ENCODE assay signal across 8 cellular contexts in genomic region chr7:99375070-99375807, GRCh38. TPM values are rescaled to one million over a fixed set of nuclear protein-coding genes. Genes with fewer than 3 reads are reported as not detected.
DNase-seq lines count a peak whose midpoint lies in the region; ATAC-seq, FAIRE-seq and TF ChIP-seq lines count a peak whose summit lies in the region.

No MANE protein-coding gene starts in this region.

- no peak for TF ChIP-seq CTCF in parathyroid adenoma (IDR thresholded peaks at IDR 0.05)

- peaks cover 5% of the 10 kb centered on the region for H3K4me1 ChIP-seq in parathyroid adenoma

- H3K79me2 ChIP-seq in parathyroid adenoma, result no peaks in the 10 kb centered on the region

- peak; percentile 86 for DNase-seq in Caki2 (ENCODE audit: low read depth)
- peak; percentile 62 for DNase-seq in HTR-8/SVneo (ENCODE audit: insufficient read length, low spot score)
- DNase-seq in SKM-1 treated with dmso at 0.1 percent for 144 hours (lab: John Stamatoyannopoulos, UW; ENCODE audit: unreplicated experiment), result peak; percentile 72
- DNase-seq in activated naive CD8-positive, alpha-beta T cell treated with anti-CD3 and anti-CD28 coated beads, Interleukin-2, amount 50 U/mL, for 24 hours, result peak; percentile 69
- peak; percentile 93 for DNase-seq in cardiac septum (ENCODE audit: low spot score)

- H3K27ac ChIP-seq in parathyroid adenoma, result peak overlapping the region; percentile 64

- FAIRE-seq in HTR-8/SVneo (lab: Jason Lieb, UNC), result no peak

- peak overlapping the region; percentile 94 for H2AFZ ChIP-seq in parathyroid adenoma

- H3K9ac ChIP-seq in parathyroid adenoma, result no peak overlapping the region

- intact Hi-C loops in cardiac septum (cut with DNase I), result loop anchor here (2.0 kb wide), 1 partner anchor 34 kb away; the partner anchor contains the start of genes BUD31 and PDAP1

- ATAC-seq in GM19463 (IDR thresholded peaks at IDR 0.05; ENCODE audit: unreplicated experiment) (peak; percentile 49), HG03565 (IDR thresholded peaks at IDR 0.05; ENCODE audit: unreplicated experiment) (no peak)
- ATAC-seq in activated naive CD8-positive, alpha-beta T cell treated with anti-CD3 and anti-CD28 coated beads, Interleukin-2, amount 50 U/mL, for 24 hours, result peak; percentile 50

- H3K27me3 Mint-ChIP-seq in activated naive CD8-positive, alpha-beta T cell treated with anti-CD3 and anti-CD28 coated beads, Interleukin-2, amount 50 U/mL, for 24 hours, result no peaks in the 10 kb centered on the region

- H3K27me3 ChIP-seq in parathyroid adenoma (ENCODE audit: control insufficient read depth, insufficient read depth, low read length), result no peaks in the 10 kb centered on the region

- H3K4me1 Mint-ChIP-seq in activated naive CD8-positive, alpha-beta T cell treated with anti-CD3 and anti-CD28 coated beads, Interleukin-2, amount 50 U/mL, for 24 hours, result peaks cover 53% of the 10 kb centered on the region

- in situ Hi-C loops in Caki2 (cut with HindIII; ENCODE audit: low pct_unique_long_range_greater_than_20kb, low sequenced_read_pairs), result no loop called here

- no peaks in the 10 kb centered on the region for H3K9me3 Mint-ChIP-seq in activated naive CD8-positive, alpha-beta T cell treated with anti-CD3 and anti-CD28 coated beads, Interleukin-2, amount 50 U/mL, for 24 hours

- peak overlapping the region; percentile 82 for H3K4me3 Mint-ChIP-seq in activated naive CD8-positive, alpha-beta T cell treated with anti-CD3 and anti-CD28 coated beads, Interleukin-2, amount 50 U/mL, for 24 hours

- H3K4me2 ChIP-seq in parathyroid adenoma (ENCODE audit: low read length), result peak overlapping the region; percentile 63

- peaks cover 22% of the 10 kb centered on the region for H3K36me3 Mint-ChIP-seq in activated naive CD8-positive, alpha-beta T cell treated with anti-CD3 and anti-CD28 coated beads, Interleukin-2, amount 50 U/mL, for 24 hours (ENCODE audit: low read depth)

- H3K9me3 ChIP-seq in parathyroid adenoma (ENCODE audit: control insufficient read depth, low read length), result no peaks in the 10 kb centered on the region

- no peaks in the 10 kb centered on the region for H3K36me3 ChIP-seq in parathyroid adenoma (ENCODE audit: control insufficient read depth, insufficient read depth, low read length)

- H3K4me3 ChIP-seq in parathyroid adenoma (ENCODE audit: low read depth, low read length), result peak overlapping the region; percentile 62

- H3K27ac Mint-ChIP-seq in activated naive CD8-positive, alpha-beta T cell treated with anti-CD3 and anti-CD28 coated beads, Interleukin-2, amount 50 U/mL, for 24 hours, result peak overlapping the region; percentile 54

RNA-seq across cellular contexts. Expression of gene ARPC1B, which starts 0.7 kb away (rescaled TPM):
- 491 and 523 TPM in 2 replicates for total RNA-seq in Caki2 (2014; rRNA removed; shearing (Covaris generic); ENCODE audit: low replicate concordance)
- total RNA-seq in cardiac septum, result 40.4 TPM

RNA-seq across cellular contexts. Expression of gene PDAP1, which starts 33.2 kb away (rescaled TPM):
- 144 and 213 TPM in 2 replicates for total RNA-seq in Caki2 (2014; rRNA removed; shearing (Covaris generic); ENCODE audit: low replicate concordance)
- 95.6 TPM for total RNA-seq in cardiac septum

RNA-seq across cellular contexts. Expression of gene BUD31, which starts 33.5 kb away (rescaled TPM):
- total RNA-seq in Caki2 (2014; rRNA removed; shearing (Covaris generic); ENCODE audit: low replicate concordance), result 73.2 and 100 TPM in 2 replicates
- 46.5 TPM for total RNA-seq in cardiac septum

RNA-seq across cellular contexts. Expression of gene ARPC1A, which starts 49.5 kb away (rescaled TPM):
- 125 and 179 TPM in 2 replicates for total RNA-seq in Caki2 (2014; rRNA removed; shearing (Covaris generic); ENCODE audit: low replicate concordance)
- total RNA-seq in cardiac septum, result 116 TPM

Comparison
In these comparisons a context has a peak if more than half of its experiments do, and no peak if none do; other contexts are left out.
1. RNA of gene ARPC1B, which starts 0.7 kb away (total RNA-seq): 491 to 523 TPM in Caki2; 40.4 TPM in cardiac septum (single experiment); every median in the first group is over 10 times any median in the second.
2. Peak in every context shown above with its lines, with median percentiles within 50 percentile points of each other: DNase-seq.